Comparison of ENCODE assay signal across 9 cellular contexts in genomic region chrX:17591741-17592110, GRCh38.
DNase-seq lines count a peak whose midpoint lies in the region; ATAC-seq and TF ChIP-seq lines count a peak whose summit lies in the region.
"Had no signal": no experiment of that assay in that cellular context is flagged by ENCODE, and none has a peak within 500 bp of the region (broad histone marks: within the 10 kb centered on the region; RNA-seq: fewer than 3 reads in every experiment).

No MANE protein-coding gene starts in this region.

- TF ChIP-seq CTCF in GM23338 (conservative IDR thresholded peaks at IDR 0.05; ENCODE audit: low read depth in 2 of 2) = no peak

- H3F3A ChIP-seq in GM23338 (replicated peaks; ENCODE audit: low read depth) = no peaks in the 10 kb centered on the region

- no peaks in the 10 kb centered on the region for H3K36me3 Mint-ChIP-seq in GM23338 (ENCODE audit: low read depth)

- H3K9me3 ChIP-seq in endocrine pancreas (ENCODE audit: control insufficient read depth, low read length) = no peaks in the 10 kb centered on the region
- H3K9me3 ChIP-seq: upper lobe of left lung had no signal

- ATAC-seq in GM18858 (IDR thresholded peaks at IDR 0.05; ENCODE audit: unreplicated experiment) = peak; percentile 39
- ATAC-seq in sciatic nerve = peak; percentile 77
- ATAC-seq in GM23338 = no peak
- ATAC-seq in HG03520 (IDR thresholded peaks at IDR 0.05; ENCODE audit: unreplicated experiment) = no peak

- H3K4me1 Mint-ChIP-seq in GM23338 = peaks cover 10% of the 10 kb centered on the region

- H3K4me2 ChIP-seq in GM23338 = no peak overlapping the region

- H3K79me2 ChIP-seq in GM23338 (replicated peaks; ENCODE audit: insufficient read depth) = no peaks in the 10 kb centered on the region

- H3K4me1 ChIP-seq in endocrine pancreas (ENCODE audit: control insufficient read depth, insufficient read depth, low read length) (peaks cover 18% of the 10 kb centered on the region), GM23338 (ENCODE audit: insufficient read depth) (no peaks in the 10 kb centered on the region)

- no peaks in the 10 kb centered on the region for H4K20me1 ChIP-seq in GM23338 (replicated peaks; ENCODE audit: insufficient read depth)

- no peak overlapping the region for H2AFZ ChIP-seq in GM23338

- H3K27ac ChIP-seq in GM23338 (ENCODE audit: low read depth) = no peak overlapping the region
- H3K27ac ChIP-seq: upper lobe of left lung had no signal

- H3K27ac Mint-ChIP-seq in GM23338 = no peak overlapping the region

- peaks cover 2% of the 10 kb centered on the region for H3K27me3 Mint-ChIP-seq in GM23338 (ENCODE audit: insufficient read depth, low read depth, poor library complexity)

- no peaks in the 10 kb centered on the region for H3K9me2 ChIP-seq in GM23338 (ENCODE audit: insufficient read depth)

- no peak overlapping the region for H3K9ac ChIP-seq in endocrine pancreas (ENCODE audit: control insufficient read depth, insufficient read depth, low read length)

- H3K36me3 ChIP-seq in endocrine pancreas (ENCODE audit: control insufficient read depth, insufficient read depth, low read length) (no peaks in the 10 kb centered on the region), GM23338 (ENCODE audit: insufficient read depth) (no peaks in the 10 kb centered on the region)
- H3K36me3 ChIP-seq: upper lobe of left lung had no signal

- intact Hi-C loops in sciatic nerve (cut with DNase I) = no loop called here

- no peaks in the 10 kb centered on the region for H3K9me3 Mint-ChIP-seq in GM23338

- DNase-seq in NCI-H226 (peak; percentile 52), sciatic nerve (ENCODE audit: low spot score) (no peak), SHP77 (lab: John Stamatoyannopoulos, UW) (no peak), GM23338 (ENCODE audit: low spot score) (no peak), NCI-H1417 (lab: John Stamatoyannopoulos, UW) (no peak)

- H3K27me3 ChIP-seq in endocrine pancreas (ENCODE audit: control insufficient read depth, insufficient read depth, low read length) (no peaks in the 10 kb centered on the region), GM23338 (ENCODE audit: insufficient read depth) (no peaks in the 10 kb centered on the region)
- H3K27me3 ChIP-seq: upper lobe of left lung had no signal

- no peak overlapping the region for H3K4me3 Mint-ChIP-seq in GM23338

- peak overlapping the region; percentile 34 for H3K4me3 ChIP-seq in endocrine pancreas (ENCODE audit: control insufficient read depth, insufficient read depth, low read length)
- no peak overlapping the region for H3K4me3 ChIP-seq in GM23338
- H3K4me3 ChIP-seq: upper lobe of left lung had no signal

TF ChIP-seq in GM23338, 12 proteins besides CTCF, POLR2A, EP300 and RAD21:
- no peak for TF ChIP-seq ZNF331 (CRISPR knock-in tag; IDR thresholded peaks at IDR 0.05; ENCODE audit: low read depth)
- no peak for TF ChIP-seq ZNF114 (CRISPR knock-in tag; IDR thresholded peaks at IDR 0.05)
- TF ChIP-seq ZNF462 (CRISPR knock-in tag; IDR thresholded peaks at IDR 0.05) = no peak
- no peak for TF ChIP-seq JUNB (IDR thresholded peaks at IDR 0.05; ENCODE audit: unreplicated experiment)
- no peak for TF ChIP-seq EZH2 (IDR thresholded peaks at IDR 0.05; ENCODE audit: low read depth, unreplicated experiment)
- TF ChIP-seq REST (IDR thresholded peaks at IDR 0.05; ENCODE audit: unreplicated experiment) = no peak
- TF ChIP-seq CREB1 (CRISPR knock-in tag; IDR thresholded peaks at IDR 0.05; ENCODE audit: low read depth) = no peak
- no peak for TF ChIP-seq POLR2AphosphoS5 (IDR thresholded peaks at IDR 0.05; ENCODE audit: low read depth)
- TF ChIP-seq NANOG (IDR thresholded peaks at IDR 0.05; ENCODE audit: borderline replicate concordance) = no peak
- TF ChIP-seq STAT1 (IDR thresholded peaks at IDR 0.05; ENCODE audit: unreplicated experiment) = no peak
- no peak for TF ChIP-seq EZH2phosphoT487 (IDR thresholded peaks at IDR 0.05; ENCODE audit: unreplicated experiment)

Comparison
In these comparisons a context has a peak if more than half of its experiments do, and no peak if none do; other contexts are left out.
1. ATAC-seq: peak in GM18858 (single experiment) and sciatic nerve (single experiment); none in GM23338 (single experiment) and HG03520 (single experiment).